4 cellular contexts compared by ENCODE assay signal in genomic region chr6:86672125-86672524, GRCh38.
DNase-seq lines count a peak whose midpoint lies in the region; ATAC-seq, FAIRE-seq and TF ChIP-seq lines count a peak whose summit lies in the region.
"Not testable (repeated sequence)": the region's sequence is repeated elsewhere in the genome, so short reads cannot be mapped to it uniquely, and the experiment has no call there.

No MANE protein-coding gene starts in this region.

- not testable (repeated sequence) for H3K4me2 ChIP-seq in A549; K562 (ENCODE audit: insufficient read depth, low read length); HepG2 (ENCODE audit: low read depth, low read length)

- H3K4me1 Mint-ChIP-seq in endodermal cell, result not testable (repeated sequence)

- peaks cover 34% of the 10 kb centered on the region for H3K36me3 Mint-ChIP-seq in endodermal cell (ENCODE audit: low read depth)

- TF ChIP-seq EP300 in A549 (IDR thresholded peaks at IDR 0.05); K562 (IDR thresholded peaks at IDR 0.05; ENCODE audit: low read length); HepG2 (IDR thresholded peaks at IDR 0.05; ENCODE audit: low read depth in 2 of 2, low read length in 2 of 2); HepG2 (CRISPR knock-in tag; IDR thresholded peaks at IDR 0.05; ENCODE audit: borderline replicate concordance): not testable (repeated sequence)

- not testable (repeated sequence) for H3K4me3 ChIP-seq in A549; K562; HepG2 (replicated peaks in 1 of 3; ENCODE audit: insufficient read depth in 1 of 3, low read depth in 2 of 3, low read length in 3 of 3)
- peak overlapping the region; percentile 62 for H3K4me3 ChIP-seq in endodermal cell (ENCODE audit: low read length)

- not testable (repeated sequence) for H3K9me3 ChIP-seq in A549; K562 (replicated peaks; ENCODE audit: control insufficient read depth, insufficient read depth, low read depth, low read length)
- H3K9me3 ChIP-seq in endodermal cell (ENCODE audit: control insufficient read depth, low read length) (peaks cover 60% of the 10 kb centered on the region), HepG2 (ENCODE audit: low read length) (peaks cover 35% of the 10 kb centered on the region)

- not testable (repeated sequence) for H3K36me3 ChIP-seq in K562 (ENCODE audit: control insufficient read depth, insufficient read depth, low read length); endodermal cell (ENCODE audit: control insufficient read depth, insufficient read depth, low read length); HepG2 (replicated peaks in 1 of 2; ENCODE audit: control insufficient read depth in 1 of 2, insufficient read depth in 2 of 2, low read length in 2 of 2)

- not testable (repeated sequence) for H2AFZ ChIP-seq in K562 (ENCODE audit: low read depth, low read length); HepG2 (ENCODE audit: low read length)

- H3K4me1 ChIP-seq in A549; K562 (replicated peaks in 1 of 2; ENCODE audit: control insufficient read depth in 2 of 2, insufficient read depth in 2 of 2, low read length in 2 of 2); endodermal cell (ENCODE audit: control insufficient read depth, insufficient read depth, low read length); HepG2 (ENCODE audit: insufficient read depth, low read length): not testable (repeated sequence)

- H3K27ac ChIP-seq in A549; K562 (ENCODE audit: extremely low read depth, low read depth, low read length); endodermal cell (ENCODE audit: low read depth, low read length); HepG2 (ENCODE audit: extremely low read length, insufficient read depth, low read length): not testable (repeated sequence)

- BruUV-seq in K562 (replicated peaks; lab: Mats Ljungman, UMichigan); HepG2 (replicated peaks; lab: Mats Ljungman, UMichigan): not testable (repeated sequence)

- WGBS in A549 (ENCODE audit: missing lambda C conversion rate), result 20% methylated on average over 6 of the region's 8 CpGs
- 26% methylated on average over 8 of the region's 8 CpGs for WGBS in K562 (ENCODE audit: insufficient coverage, low coverage, missing lambda C conversion rate)
- 89 to 92% methylated on average over 7 to 8 of the region's 8 CpGs for WGBS in endodermal cell (ENCODE audit: insufficient coverage in 1 of 2, insufficient read length in 1 of 2), 2 experiments
- WGBS in HepG2 (ENCODE audit: low lambda C conversion rate), result 25% methylated on average over 4 of the region's 8 CpGs

- not testable (repeated sequence) for H3K9ac ChIP-seq in K562 (ENCODE audit: insufficient read depth in 1 of 2, low read depth in 2 of 2, low read length in 2 of 2); endodermal cell (ENCODE audit: extremely low read depth, low read length, poor library complexity, severe bottlenecking); HepG2 (ENCODE audit: insufficient read depth, low read depth, low read length)

- in situ Hi-C loops in K562 (cut with MboI); HepG2 (cut with HindIII; ENCODE audit: extremely low pct_ligation_motif_present, low pct_unique_long_range_greater_than_20kb): not testable (repeated sequence)

- POLR2A ChIA-PET in A549 (lab: Yijun Ruan, JAX); HepG2 (lab: Yijun Ruan, JAX): not testable (repeated sequence)
- POLR2A ChIA-PET in K562 (lab: Yijun Ruan, JAX), result interaction anchor here (1.1 kb wide), 1 partner anchor 10 kb away, joined by 3 read pairs; no protein-coding TSS in a partner anchor

- not testable (repeated sequence) for ATAC-seq in A549, K562, HepG2

- FAIRE-seq in A549 (lab: Jason Lieb, UNC); K562 (lab: Jason Lieb, UNC); HepG2 (lab: Jason Lieb, UNC): not testable (repeated sequence)

- not testable (repeated sequence) for TF ChIP-seq RAD21 in A549 (conservative IDR thresholded peaks at IDR 0.05 in 1 of 2, IDR thresholded peaks at IDR 0.05 in 1 of 2); K562 (CRISPR knock-in tag; conservative IDR thresholded peaks at IDR 0.05 in 1 of 2, IDR thresholded peaks at IDR 0.05 in 1 of 2); HepG2 (CRISPR knock-in tag; IDR thresholded peaks at IDR 0.05)

- H3K27me3 ChIP-seq in K562 (ENCODE audit: control insufficient read depth in 2 of 2, insufficient read depth in 2 of 2, low read length in 2 of 2); endodermal cell (ENCODE audit: control insufficient read depth, insufficient read depth, low read length, poor library complexity, severe bottlenecking); HepG2 (ENCODE audit: control insufficient read depth in 1 of 2, insufficient read depth in 2 of 2, low read length in 2 of 2): not testable (repeated sequence)

- not testable (repeated sequence) for H4K20me1 ChIP-seq in K562 (replicated peaks; ENCODE audit: control insufficient read depth, insufficient read depth, low read length); HepG2 (ENCODE audit: insufficient read depth, low read length)

- not testable (repeated sequence) for DNase-seq in A549 (ENCODE audit: low read depth in 1 of 2, low spot score in 1 of 2); K562 (ENCODE audit: extremely low read depth in 1 of 4, low spot score in 3 of 4); endodermal cell; HepG2 (ENCODE audit: low spot score)

- not testable (repeated sequence) for TF ChIP-seq CTCF in A549 (IDR thresholded peaks at IDR 0.05); K562 (IDR thresholded peaks at IDR 0.05 in 2 of 3, conservative IDR thresholded peaks at IDR 0.05 in 1 of 3; ENCODE audit: insufficient read depth in 2 of 3, low read depth in 1 of 3, low read length in 3 of 3); endodermal cell (conservative IDR thresholded peaks at IDR 0.05); HepG2 (CRISPR knock-in tag; IDR thresholded peaks at IDR 0.05)

- not testable (repeated sequence) for H3K79me2 ChIP-seq in K562 (ENCODE audit: control insufficient read depth, insufficient read depth, low read length); HepG2 (ENCODE audit: insufficient read depth, low read length)

- H3K4me3 Mint-ChIP-seq in endodermal cell, result not testable (repeated sequence)

- peaks cover 47% of the 10 kb centered on the region for H3K9me3 Mint-ChIP-seq in endodermal cell

- TF ChIP-seq POLR2A in A549 (IDR thresholded peaks at IDR 0.05; ENCODE audit: low read length); K562 (conservative IDR thresholded peaks at IDR 0.05); HepG2 (IDR thresholded peaks at IDR 0.05; ENCODE audit: insufficient read depth in 1 of 2, low read depth in 2 of 2, low read length in 2 of 2): not testable (repeated sequence)

- H3K27me3 Mint-ChIP-seq in endodermal cell (ENCODE audit: insufficient read depth), result not testable (repeated sequence)

- CTCF ChIA-PET in A549 (lab: Yijun Ruan, JAX); K562 (lab: Yijun Ruan, JAX; ENCODE audit: low intra/inter-chr PET ratio); HepG2 (lab: Yijun Ruan, JAX; ENCODE audit: low intra/inter-chr PET ratio, low total read pairs): not testable (repeated sequence)

- intact Hi-C loops in K562 (cut with micrococcal nuclease); HepG2 (cut with micrococcal nuclease; ENCODE audit: unreplicated experiment): not testable (repeated sequence)

- H3K9me1 ChIP-seq in K562 (ENCODE audit: control insufficient read depth, insufficient read depth, low read length), result not testable (repeated sequence)

- H3K27ac Mint-ChIP-seq in endodermal cell, result not testable (repeated sequence)

TF ChIP-seq in A549, 52 proteins besides CTCF, POLR2A, EP300 and RAD21:
- TF ChIP-seq MAFK (IDR thresholded peaks at IDR 0.05; ENCODE audit: partially characterized antibody), result peak; percentile 40
TF ChIP-seq in A549: peak in this region for 1; not testable (repeated sequence) for 51.

TF ChIP-seq in K562, 482 proteins besides CTCF, POLR2A, EP300 and RAD21:
- TF ChIP-seq C11orf30 (IDR thresholded peaks at IDR 0.05; ENCODE audit: low read depth) (peak; percentile 68), NFYB (IDR thresholded peaks at IDR 0.05; ENCODE audit: extremely low read depth, insufficient read length) (peak; percentile 55), MAFG (tag; conservative IDR thresholded peaks at IDR 0.05) (peak; percentile 68), ZNF316 (IDR thresholded peaks at IDR 0.05) (peak; percentile 83), MAFF (IDR thresholded peaks at IDR 0.05; ENCODE audit: low read length) (peak; percentile 20)

TF ChIP-seq in HepG2, 621 proteins besides CTCF, POLR2A, EP300 and RAD21:
- TF ChIP-seq MAFK (conservative IDR thresholded peaks at IDR 0.05 in 1 of 2, IDR thresholded peaks at IDR 0.05 in 1 of 2; ENCODE audit: low read length in 2 of 2) (peak in 1 of 2 experiments; percentile 42; a peak in 1 of 4 replicates), MAFF (IDR thresholded peaks at IDR 0.05; ENCODE audit: low read depth, low read length) (0 out of 2 replicates have a peak, but pooled peaks have one; percentile 20)
